ENCODE assay signal across 9 cellular contexts in the genomic region with DNA sequence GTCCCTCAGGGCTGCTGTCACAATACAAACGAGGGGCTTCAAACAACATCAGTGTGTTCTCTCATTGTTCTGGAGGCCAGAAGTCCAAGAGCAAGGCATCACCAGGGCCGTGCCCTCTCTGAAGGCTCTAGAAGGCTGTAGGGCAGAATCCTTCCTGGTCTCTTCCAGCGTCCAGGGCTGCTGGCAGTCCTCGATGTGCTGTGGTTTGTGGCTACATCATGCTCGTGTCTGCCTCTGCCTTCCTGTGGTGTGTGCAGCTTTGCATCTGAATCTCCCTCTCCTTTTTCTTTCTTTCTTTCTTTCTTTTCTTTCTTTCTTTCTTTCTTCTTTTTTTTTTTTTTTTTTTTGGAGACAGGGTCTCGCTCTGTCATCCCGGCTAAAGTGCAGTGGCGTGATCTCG.
"Had no signal": no experiment of that assay in that cellular context is flagged by ENCODE, and none has a peak within 500 bp of the region (broad histone marks: within the 10 kb centered on the region; RNA-seq: fewer than 3 reads in every experiment).

No MANE protein-coding gene starts in this region.

- H3K4me3 ChIP-seq: GM23248, HAP-1 had no signal

- H3K4me1 ChIP-seq: HAP-1 had no signal

- H3K9ac ChIP-seq: GM23248 had no signal

- H2AFZ ChIP-seq: GM23248 had no signal

- FAIRE-seq: HepG2 had no signal

- H3K9me3 ChIP-seq: HAP-1 had no signal

- H3K4me3 Mint-ChIP-seq: HFFc6, IgD-negative memory B cell had no signal

- H3K27ac Mint-ChIP-seq: HFFc6, IgD-negative memory B cell had no signal

- ATAC-seq: HCT116, HepG2 had no signal

- H3K36me3 Mint-ChIP-seq: IgD-negative memory B cell had no signal

- DNase-seq: GM23248, GOT3, H7, HFFc6 had no signal

- H3K9me3 Mint-ChIP-seq: HFFc6 had no signal

- H3K36me3 ChIP-seq: HAP-1 had no signal

- H3K4me1 Mint-ChIP-seq: IgD-negative memory B cell had no signal

- H3K27me3 Mint-ChIP-seq: IgD-negative memory B cell had no signal

- H3K27ac ChIP-seq: GM23248, HL-60 had no signal
